22 cellular contexts compared by ENCODE assay signal in the genomic region with DNA sequence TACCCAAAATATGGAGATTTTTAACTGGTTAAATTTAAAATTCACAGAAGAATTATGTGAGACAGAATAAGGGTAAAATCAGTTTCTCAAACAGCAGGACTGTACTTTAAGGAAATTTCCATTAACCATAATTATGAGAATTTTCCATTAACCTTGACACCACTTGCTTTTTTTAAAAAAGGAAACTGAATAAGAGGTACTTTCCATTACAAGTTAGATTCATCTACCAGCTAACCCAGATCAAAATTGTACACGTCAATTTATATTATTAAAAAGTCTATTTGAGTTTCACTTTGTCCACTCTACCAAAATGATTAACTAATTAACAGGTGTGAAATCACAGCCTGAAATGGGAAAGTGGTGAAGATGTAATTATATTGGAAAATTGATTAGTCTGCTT.
"Had no signal": no experiment of that assay in that cellular context is flagged by ENCODE, and none has a peak within 500 bp of the region (broad histone marks: within the 10 kb centered on the region; RNA-seq: fewer than 3 reads in every experiment).

No MANE protein-coding gene starts in this region.

- H3K4me1 ChIP-seq: Peyer's patch, SJCRH30 had no signal

- H2AFZ ChIP-seq: PC-9 had no signal

- H3K9me3 ChIP-seq: Peyer's patch, SJCRH30 had no signal

- H3K36me3 ChIP-seq: Peyer's patch, SJCRH30 had no signal

- H3K4me2 ChIP-seq: PC-9 had no signal

- H3K4me3 ChIP-seq: PC-9, Peyer's patch, SJCRH30 had no signal

- H3K27me3 ChIP-seq: Peyer's patch, SJCRH30 had no signal

- H3K27ac ChIP-seq: HL-60, PC-9, Peyer's patch, SJCRH30 had no signal

- ATAC-seq: Right ventricle myocardium inferior, SK-N-SH treated with all-trans-retinoic acid at 6 μM for 48 hours had no signal

- DNase-seq: Kasumi-1, KBM-7, MM.1S, NCI-H1092 treated with DMSO at 0.1 percent for 48 hours, NCI-H1436, NCI-H187, NCI-H2029, NCI-H2081 treated with DMSO at 0.1 percent for 48 hours, NCI-H2171, NCI-H226, NCI-H446, NCI-H510A, NCI-H524 treated with DMSO at 0.1 percent for 48 hours, NCI-H69, NCI-H774, PC-9, Peyer's patch, SHP77 treated with DMSO at 0.1 percent for 48 hours, SJCRH30 had no signal
